1 cellular context compared by ENCODE assay signal in the genomic region with DNA sequence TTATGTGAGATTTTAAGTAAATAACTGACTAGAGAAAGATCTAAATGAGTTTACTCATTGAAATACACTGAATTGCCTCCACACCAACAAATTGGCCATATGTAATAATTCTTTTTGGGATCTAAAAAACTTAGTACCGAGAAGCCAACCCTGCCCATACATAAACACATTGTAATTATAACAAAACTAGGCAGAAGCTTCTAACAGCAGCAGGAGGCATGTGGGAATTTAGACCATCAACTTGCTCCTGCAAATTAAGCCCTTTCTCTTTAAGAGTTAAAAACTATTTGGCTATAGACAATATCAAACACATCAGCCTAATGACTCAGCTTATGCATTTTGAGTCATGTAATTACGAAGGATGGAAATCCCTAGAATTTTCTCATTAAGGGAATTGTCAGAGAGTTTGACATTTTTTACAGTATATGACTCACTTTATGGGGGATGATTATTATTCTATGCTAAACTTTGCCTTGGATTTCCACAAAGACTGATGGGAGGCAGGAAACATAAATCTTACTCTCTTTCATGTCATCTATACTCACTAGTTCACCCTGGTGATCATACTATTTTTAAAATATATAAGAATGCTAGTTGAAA.
TF ChIP-seq lines count a peak whose summit lies in the region.

No MANE protein-coding gene starts in this region.

TF ChIP-seq in GM12878, 131 proteins besides CTCF, POLR2A, EP300 and RAD21:
- TF ChIP-seq IKZF2 (IDR thresholded peaks at IDR 0.05), result peak in 1 of 2 experiments; percentile 10; a peak in 1 of 4 replicates
- TF ChIP-seq CBX5 (IDR thresholded peaks at IDR 0.05; ENCODE audit: low read depth), result no peak
- peak; percentile 76 for TF ChIP-seq JUNB (IDR thresholded peaks at IDR 0.05)
- TF ChIP-seq, protein P1, sequence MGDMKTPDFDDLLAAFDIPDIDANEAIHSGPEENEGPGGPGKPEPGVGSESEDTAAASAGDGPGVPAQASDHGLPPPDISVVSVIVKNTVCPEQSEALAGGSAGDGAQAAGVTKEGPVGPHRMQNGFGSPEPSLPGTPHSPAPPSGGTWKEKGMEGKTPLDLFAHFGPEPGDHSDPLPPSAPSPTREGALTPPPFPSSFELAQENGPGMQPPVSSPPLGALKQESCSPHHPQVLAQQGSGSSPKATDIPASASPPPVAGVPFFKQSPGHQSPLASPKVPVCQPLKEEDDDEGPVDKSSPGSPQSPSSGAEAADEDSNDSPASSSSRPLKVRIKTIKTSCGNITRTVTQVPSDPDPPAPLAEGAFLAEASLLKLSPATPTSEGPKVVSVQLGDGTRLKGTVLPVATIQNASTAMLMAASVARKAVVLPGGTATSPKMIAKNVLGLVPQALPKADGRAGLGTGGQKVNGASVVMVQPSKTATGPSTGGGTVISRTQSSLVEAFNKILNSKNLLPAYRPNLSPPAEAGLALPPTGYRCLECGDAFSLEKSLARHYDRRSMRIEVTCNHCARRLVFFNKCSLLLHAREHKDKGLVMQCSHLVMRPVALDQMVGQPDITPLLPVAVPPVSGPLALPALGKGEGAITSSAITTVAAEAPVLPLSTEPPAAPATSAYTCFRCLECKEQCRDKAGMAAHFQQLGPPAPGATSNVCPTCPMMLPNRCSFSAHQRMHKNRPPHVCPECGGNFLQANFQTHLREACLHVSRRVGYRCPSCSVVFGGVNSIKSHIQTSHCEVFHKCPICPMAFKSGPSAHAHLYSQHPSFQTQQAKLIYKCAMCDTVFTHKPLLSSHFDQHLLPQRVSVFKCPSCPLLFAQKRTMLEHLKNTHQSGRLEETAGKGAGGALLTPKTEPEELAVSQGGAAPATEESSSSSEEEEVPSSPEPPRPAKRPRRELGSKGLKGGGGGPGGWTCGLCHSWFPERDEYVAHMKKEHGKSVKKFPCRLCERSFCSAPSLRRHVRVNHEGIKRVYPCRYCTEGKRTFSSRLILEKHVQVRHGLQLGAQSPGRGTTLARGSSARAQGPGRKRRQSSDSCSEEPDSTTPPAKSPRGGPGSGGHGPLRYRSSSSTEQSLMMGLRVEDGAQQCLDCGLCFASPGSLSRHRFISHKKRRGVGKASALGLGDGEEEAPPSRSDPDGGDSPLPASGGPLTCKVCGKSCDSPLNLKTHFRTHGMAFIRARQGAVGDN (IDR thresholded peaks at IDR 0.05), result 0 out of 2 replicates have a peak, but pooled peaks have one; percentile 10
- peak; percentile 28; the same call in 1 of the 2 replicates for TF ChIP-seq IKZF1 (conservative IDR thresholded peaks at IDR 0.05)
- TF ChIP-seq CHD2 (IDR thresholded peaks at IDR 0.05; ENCODE audit: borderline replicate concordance, low read depth, low read length), result no peak
TF ChIP-seq in GM12878: peak in this region for 4.
